In genomic region chr18:79988079-79988924, GRCh38 we compare ENCODE assay signal across 8 cellular contexts. TPM values are rescaled to one million over a fixed set of nuclear protein-coding genes. Genes with fewer than 3 reads are reported as not detected.
DNase-seq lines count a peak whose midpoint lies in the region; ATAC-seq and TF ChIP-seq lines count a peak whose summit lies in the region.

TXNL4A (minus strand) TSS chr18:79988563; CDS start chr18:79988392, 171 bp downstream.

- peak in 2 of 4 donors; percentile 70 to 95 for TF ChIP-seq POLR2A in upper lobe of left lung (IDR thresholded peaks at IDR 0.05)

- TF ChIP-seq EP300 in upper lobe of left lung (IDR thresholded peaks at IDR 0.05) = no peak

- intact Hi-C loops in cardiac septum (cut with DNase I) (loop anchor here (2.0 kb wide), 2 partner anchors 38 to 44 kb away; partner anchors contain the start of gene SLC66A2), posterior vena cava (cut with DNase I) (no loop called here)

- H3K9me3 ChIP-seq in adipocyte (ENCODE audit: control insufficient read depth, low read length) = no peaks in the 10 kb centered on the region
- no peaks in the 10 kb centered on the region for H3K9me3 ChIP-seq in upper lobe of left lung

- ATAC-seq in HG02610 (IDR thresholded peaks at IDR 0.05; ENCODE audit: unreplicated experiment) (peak; percentile 96), upper lobe of left lung (ENCODE audit: low FRiP score in 2 of 2) (peak; percentile 97 to 99)

- 0% methylated on average over 37 to 46 of the region's 112 CpGs for WGBS in upper lobe of left lung, 2 donors

- peak within 1 kb of the TSS; percentile 98 for H3K9ac ChIP-seq in adipocyte (ENCODE audit: low read length)

- H3K27me3 ChIP-seq in adipocyte (replicated peaks; ENCODE audit: control insufficient read depth, insufficient read depth, low read length) = no peaks in the 10 kb centered on the region
- no peaks in the 10 kb centered on the region for H3K27me3 ChIP-seq in upper lobe of left lung

- DNase-seq in NCI-H1092 (lab: John Stamatoyannopoulos, UW) (peak; percentile 91), T follicular helper cell (ENCODE audit: low read depth) (peak; percentile 74), adipocyte (ENCODE audit: low read depth) (peak; percentile 95), cardiac septum (ENCODE audit: low spot score) (peak; percentile 94), posterior vena cava (ENCODE audit: low spot score) (peak; percentile 96), upper lobe of left lung (peak; percentile 87 to 98)

- TF ChIP-seq CTCF in GM12874 (IDR thresholded peaks at IDR 0.05; ENCODE audit: insufficient read depth, low read depth, low read length) (peak; percentile 47), upper lobe of left lung (IDR thresholded peaks at IDR 0.05) (peak in 4 of 6 experiments; percentile 20 to 46 (median 34))

- H3K4me3 ChIP-seq in adipocyte (ENCODE audit: low read length) = peak within 1 kb of the TSS; percentile 97
- peak within 1 kb of the TSS; percentile 52 to 98 (median 85) for H3K4me3 ChIP-seq in upper lobe of left lung

- H3K36me3 ChIP-seq in adipocyte (ENCODE audit: control insufficient read depth, insufficient read depth, low read length, severe bottlenecking) = peaks cover 17% of the 10 kb centered on the region
- peaks cover 0 to 16% (median 0%) of the 10 kb centered on the region in 4 donors for H3K36me3 ChIP-seq in upper lobe of left lung

- peak within 1 kb of the TSS; percentile 89 to 97 (median 96) for H3K27ac ChIP-seq in upper lobe of left lung

- H3K4me1 ChIP-seq in adipocyte (ENCODE audit: control insufficient read depth, insufficient read depth, low read length) (peaks cover 16% of the 10 kb centered on the region), upper lobe of left lung (peaks cover 15 to 35% (median 23%) of the 10 kb centered on the region in 4 donors)

RNA-seq across cellular contexts. Expression of gene TXNL4A, which starts in this region (rescaled TPM):
- total RNA-seq in cardiac septum (96.5 TPM), posterior vena cava (10 to 100 TPM; 65.8 to 79.0 TPM), upper lobe of left lung (100 to 1,000 TPM in 1 of 6 donors, 10 to 100 TPM in 5; 11.5 to 101 (median 27.8) TPM)

Comparison
In these comparisons a context has a peak if more than half of its experiments do, and no peak if none do; other contexts are left out.
1. Peak in every context shown above with its lines: DNase-seq, ATAC-seq, H3K4me3 ChIP-seq and H3K27ac ChIP-seq.